Comparison of ENCODE assay signal across 1 cellular context in genomic region chr19:2840794-2841790, GRCh38.
TF ChIP-seq lines count a peak whose summit lies in the region.

ZNF555 (plus strand) TSS chr19:2841475; CDS start chr19:2841573, 98 bp downstream.

TF ChIP-seq in HEK293, 187 proteins besides CTCF, POLR2A, EP300 and RAD21 (continued from another document and continues in another):
- TF ChIP-seq ZNF121 (tag by site-specific recombination; IDR thresholded peaks at IDR 0.05) (no peak), ZSCAN18 (tag by site-specific recombination; IDR thresholded peaks at IDR 0.05) (peak; percentile 51; the same call in 1 of the 2 replicates), ZNF621 (tag by site-specific recombination; IDR thresholded peaks at IDR 0.05) (no peak), ZSCAN16 (tag by site-specific recombination; IDR thresholded peaks at IDR 0.05) (no peak), SCRT1 (tag by site-specific recombination; IDR thresholded peaks at IDR 0.05; ENCODE audit: borderline replicate concordance) (no peak), ZBTB44 (tag by site-specific recombination; IDR thresholded peaks at IDR 0.05) (no peak), ZNF792 (tag by site-specific recombination; IDR thresholded peaks at IDR 0.05) (0 out of 2 replicates have a peak, but pooled peaks have one; percentile 46), ZNF26 (tag by site-specific recombination; IDR thresholded peaks at IDR 0.05) (no peak), ATF2 (tag by site-specific recombination; IDR thresholded peaks at IDR 0.05; ENCODE audit: low read depth) (peak; percentile 97), ZNF768 (tag by site-specific recombination; IDR thresholded peaks at IDR 0.05) (no peak), SP7 (tag by site-specific recombination; IDR thresholded peaks at IDR 0.05) (peak; percentile 90), MZF1 (tag by site-specific recombination; IDR thresholded peaks at IDR 0.05; ENCODE audit: borderline replicate concordance) (peak; percentile 33; the same call in 1 of the 2 replicates), ZNF555 (tag by site-specific recombination; conservative IDR thresholded peaks at IDR 0.05) (no peak), ZNF624 (tag by site-specific recombination; IDR thresholded peaks at IDR 0.05) (no peak), SP3 (tag by site-specific recombination; IDR thresholded peaks at IDR 0.05) (peak; percentile 89), ZNF391 (tag by site-specific recombination; IDR thresholded peaks at IDR 0.05; ENCODE audit: borderline replicate concordance, low read depth) (0 out of 2 replicates have a peak, but pooled peaks have one; percentile 68), SP2 (tag by site-specific recombination; IDR thresholded peaks at IDR 0.05) (peak; percentile 96), ZNF174 (tag by site-specific recombination; IDR thresholded peaks at IDR 0.05) (no peak), ZNF423 (tag by site-specific recombination; IDR thresholded peaks at IDR 0.05) (0 out of 2 replicates have a peak, but pooled peaks have one; percentile 12), ZNF580 (tag by site-specific recombination; IDR thresholded peaks at IDR 0.05) (peak; percentile 72), ZEB2 (tag by site-specific recombination; IDR thresholded peaks at IDR 0.05) (peak; percentile 95), ZSCAN30 (tag by site-specific recombination; IDR thresholded peaks at IDR 0.05) (peak; percentile 39), EGR2 (tag by site-specific recombination; IDR thresholded peaks at IDR 0.05; ENCODE audit: low read depth) (peak; percentile 65), PRDM2 (tag by site-specific recombination; IDR thresholded peaks at IDR 0.05; ENCODE audit: borderline replicate concordance) (no peak), ZFHX2 (tag by site-specific recombination; conservative IDR thresholded peaks at IDR 0.05) (peak; percentile 67), YY1 (tag by site-specific recombination; IDR thresholded peaks at IDR 0.05) (no peak; the same call in 1 of the 2 replicates), ZNF266 (tag by site-specific recombination; IDR thresholded peaks at IDR 0.05; ENCODE audit: low read depth) (no peak), KLF7 (tag by site-specific recombination; IDR thresholded peaks at IDR 0.05; ENCODE audit: borderline replicate concordance) (peak; percentile 47; the same call in 1 of the 2 replicates), ZNF791 (tag by site-specific recombination; IDR thresholded peaks at IDR 0.05) (no peak), KLF16 (tag by site-specific recombination; IDR thresholded peaks at IDR 0.05) (peak; percentile 94), ZSCAN23 (tag by site-specific recombination; IDR thresholded peaks at IDR 0.05) (peak; percentile 70), GLI2 (tag by site-specific recombination; IDR thresholded peaks at IDR 0.05; ENCODE audit: borderline replicate concordance, low read depth) (no peak), OVOL3 (tag by site-specific recombination; IDR thresholded peaks at IDR 0.05) (peak; percentile 64), ZNF707 (tag by site-specific recombination; IDR thresholded peaks at IDR 0.05) (no peak), ZNF830 (tag by site-specific recombination; IDR thresholded peaks at IDR 0.05; ENCODE audit: low read depth) (no peak), TRIM28 (IDR thresholded peaks at IDR 0.05; ENCODE audit: borderline replicate concordance, low read length) (no peak), ZNF175 (tag by site-specific recombination; IDR thresholded peaks at IDR 0.05) (no peak), ZNF521 (tag by site-specific recombination; IDR thresholded peaks at IDR 0.05) (no peak), FEZF1 (tag by site-specific recombination; IDR thresholded peaks at IDR 0.05) (peak; percentile 47; the same call in 1 of the 2 replicates), ZNF248 (tag by site-specific recombination; IDR thresholded peaks at IDR 0.05) (no peak), WT1 (tag by site-specific recombination; IDR thresholded peaks at IDR 0.05) (0 out of 2 replicates have a peak, but pooled peaks have one; percentile 20), ZNF324 (tag by site-specific recombination; IDR thresholded peaks at IDR 0.05) (peak; percentile 92), ZNF148 (tag by site-specific recombination; IDR thresholded peaks at IDR 0.05; ENCODE audit: borderline replicate concordance) (no peak), ZNF280D (tag by site-specific recombination; IDR thresholded peaks at IDR 0.05) (0 out of 2 replicates have a peak, but pooled peaks have one; percentile 71), GFI1B (tag by site-specific recombination; IDR thresholded peaks at IDR 0.05) (0 out of 2 replicates have a peak, but pooled peaks have one; percentile 27), ZBTB7A (tag by site-specific recombination; IDR thresholded peaks at IDR 0.05; ENCODE audit: low read depth) (peak; percentile 85), SCRT2 (tag by site-specific recombination; IDR thresholded peaks at IDR 0.05) (no peak), ZNF473 (tag by site-specific recombination; IDR thresholded peaks at IDR 0.05) (no peak), ZNF114 (tag by site-specific recombination; IDR thresholded peaks at IDR 0.05) (no peak), ZNF514 (tag by site-specific recombination; IDR thresholded peaks at IDR 0.05) (no peak), KLF9 (tag by site-specific recombination; IDR thresholded peaks at IDR 0.05; ENCODE audit: low read depth) (peak; percentile 75)
